ENCODE assay signal across 1 cellular context in genomic region chr11:76655466-76656086, GRCh38.
TF ChIP-seq lines count a peak whose summit lies in the region.

No MANE protein-coding gene starts in this region.

TF ChIP-seq in IMR-90, 13 proteins besides CTCF, POLR2A, EP300 and RAD21 (continued from another document):
- TF ChIP-seq, protein P1, sequence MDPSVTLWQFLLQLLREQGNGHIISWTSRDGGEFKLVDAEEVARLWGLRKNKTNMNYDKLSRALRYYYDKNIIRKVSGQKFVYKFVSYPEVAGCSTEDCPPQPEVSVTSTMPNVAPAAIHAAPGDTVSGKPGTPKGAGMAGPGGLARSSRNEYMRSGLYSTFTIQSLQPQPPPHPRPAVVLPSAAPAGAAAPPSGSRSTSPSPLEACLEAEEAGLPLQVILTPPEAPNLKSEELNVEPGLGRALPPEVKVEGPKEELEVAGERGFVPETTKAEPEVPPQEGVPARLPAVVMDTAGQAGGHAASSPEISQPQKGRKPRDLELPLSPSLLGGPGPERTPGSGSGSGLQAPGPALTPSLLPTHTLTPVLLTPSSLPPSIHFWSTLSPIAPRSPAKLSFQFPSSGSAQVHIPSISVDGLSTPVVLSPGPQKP (IDR thresholded peaks at IDR 0.05; ENCODE audit: borderline replicate concordance, low read depth, low read length): no peak
- TF ChIP-seq CEBPB (IDR thresholded peaks at IDR 0.05; ENCODE audit: low read depth, low read length) (no peak), MAZ (IDR thresholded peaks at IDR 0.05; ENCODE audit: borderline replicate concordance, low read depth, low read length) (no peak), USF2 (IDR thresholded peaks at IDR 0.05; ENCODE audit: low read depth, low read length) (no peak)
